ENCODE assay signal across 10 cellular contexts in the genomic region with DNA sequence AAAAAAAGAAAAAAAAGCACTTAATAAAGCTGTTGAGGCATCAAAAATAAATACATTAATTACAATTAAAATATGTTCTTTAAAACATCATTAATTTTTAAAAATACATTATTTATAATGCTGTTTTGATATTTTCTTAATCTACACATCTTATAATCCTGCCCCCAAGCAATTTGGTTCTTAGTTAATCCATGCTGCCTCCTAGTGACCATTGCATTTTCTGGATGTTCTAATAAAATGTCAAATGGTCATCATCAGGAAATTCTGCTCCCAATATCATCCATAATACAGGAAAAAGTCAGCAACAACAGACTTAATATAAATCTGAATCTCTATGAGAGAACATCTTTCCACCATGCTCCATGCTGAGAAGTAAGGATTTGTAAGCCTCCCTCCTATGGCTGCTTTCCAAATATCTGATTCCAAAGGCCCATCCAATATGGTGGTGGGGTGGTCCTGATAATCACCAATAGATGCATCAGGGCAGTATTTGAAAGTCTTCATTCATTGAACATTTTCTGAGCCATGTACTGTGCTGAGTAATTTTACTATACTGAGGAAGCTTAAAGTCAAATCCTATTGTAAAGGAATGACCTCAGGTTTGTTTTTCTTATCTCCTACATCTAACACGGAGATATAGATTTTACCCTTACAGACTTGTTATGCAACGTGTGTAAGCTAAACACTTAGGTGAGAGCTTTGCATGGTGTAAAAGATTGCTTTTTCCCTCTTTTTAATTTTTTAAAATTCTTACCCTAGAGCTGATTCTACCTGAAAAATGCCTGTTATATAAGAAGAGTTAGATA.
DNase-seq lines count a peak whose midpoint lies in the region; TF ChIP-seq lines count a peak whose summit lies in the region.
"Had no signal": no experiment of that assay in that cellular context is flagged by ENCODE, and none has a peak within 500 bp of the region (broad histone marks: within the 10 kb centered on the region; RNA-seq: fewer than 3 reads in every experiment).

No MANE protein-coding gene starts in this region.

- H3K9me2 ChIP-seq in OCI-LY1 (ENCODE audit: low read depth, low read length), result no peaks in the 10 kb centered on the region

- H3K4me3 ChIP-seq in OCI-LY1 (ENCODE audit: low read depth, low read length, poor library complexity, severe bottlenecking), result no peak overlapping the region
- H3K4me3 ChIP-seq in fibroblast of mammary gland (ENCODE audit: control insufficient read depth, low read depth, low read length), result no peak overlapping the region
- H3K4me3 ChIP-seq: BLaER1 treated with 17β-estradiol and CSF1 and Interleukin-3, amounts not matched to agents 10 nM and 100 nM had no signal

- peaks cover 5 to 22% (median 12%) of the 10 kb centered on the region in 3 donors for H3K27me3 Mint-ChIP-seq in immature natural killer cell (ENCODE audit: low read depth in 3 of 3)

- H3K36me3 ChIP-seq in OCI-LY1 (ENCODE audit: insufficient read depth, low read length), result no peaks in the 10 kb centered on the region
- H3K36me3 ChIP-seq: BLaER1 treated with 17β-estradiol and CSF1 and Interleukin-3, amounts not matched to agents 10 nM and 100 nM had no signal

- no peaks in the 10 kb centered on the region for H3K27me3 ChIP-seq in OCI-LY1 (ENCODE audit: insufficient read depth, low read length)
- H3K27me3 ChIP-seq: BLaER1 treated with 17β-estradiol and CSF1 and Interleukin-3, amounts not matched to agents 10 nM and 100 nM had no signal

- TF ChIP-seq CTCF in OCI-LY1 (IDR thresholded peaks at IDR 0.05; ENCODE audit: low read length) (peak; percentile 21; the same call in 1 of the 2 replicates), fibroblast of mammary gland (conservative IDR thresholded peaks at IDR 0.05; ENCODE audit: control insufficient read depth, insufficient read depth, low read depth, low read length) (peak; percentile 64)

- H3K4me1 ChIP-seq in OCI-LY1 (ENCODE audit: insufficient read depth, low read length, severe bottlenecking), result no peaks in the 10 kb centered on the region

- no peaks in the 10 kb centered on the region for H3K79me2 ChIP-seq in OCI-LY1 (ENCODE audit: insufficient read depth, low read length)

- H3K36me3 Mint-ChIP-seq in immature natural killer cell, result no peaks in the 10 kb centered on the region
- H3K36me3 Mint-ChIP-seq: IgD-negative memory B cell had no signal

- DNase-seq in NCI-H1417 (lab: John Stamatoyannopoulos, UW) (peak in 2 of 3 experiments; percentile 40 to 43), NCI-H1417 treated with DMSO at 0.1 percent for 48 hours (lab: John Stamatoyannopoulos, UW) (no peak), fibroblast of mammary gland (ENCODE audit: low read depth) (peak; percentile 52), renal cortical epithelial cell (ENCODE audit: low read depth) (peak; percentile 41), OCI-M2 (lab: John Stamatoyannopoulos, UW; ENCODE audit: unreplicated experiment) (no peak), immature natural killer cell (no peak)
- DNase-seq in activated T-cell treated with anti-CD3 and anti-CD28 coated beads, Interleukin-2, amount 50 U/mL, for 1 hour, result no peak

- H3K4me2 ChIP-seq in OCI-LY1 (ENCODE audit: low read length), result no peak overlapping the region
- H3K4me2 ChIP-seq: BLaER1 treated with 17β-estradiol and CSF1 and Interleukin-3, amounts not matched to agents 10 nM and 100 nM had no signal

- H3K9ac ChIP-seq in OCI-LY1 (ENCODE audit: low read length), result no peak overlapping the region
- H3K9ac ChIP-seq: BLaER1 treated with 17β-estradiol and CSF1 and Interleukin-3, amounts not matched to agents 10 nM and 100 nM had no signal

- no peaks in the 10 kb centered on the region for H3F3A ChIP-seq in OCI-LY1 (ENCODE audit: insufficient read depth, low read length)

- peaks cover 0 to 5% (median 0%) of the 10 kb centered on the region in 6 donors for H3K9me3 Mint-ChIP-seq in immature natural killer cell

- H4K20me1 ChIP-seq in OCI-LY1 (ENCODE audit: insufficient read depth, low read length), result no peaks in the 10 kb centered on the region
- H4K20me1 ChIP-seq: BLaER1 treated with 17β-estradiol and CSF1 and Interleukin-3, amounts not matched to agents 10 nM and 100 nM had no signal

- no peaks in the 10 kb centered on the region for H3K9me3 ChIP-seq in OCI-LY1 (ENCODE audit: low read length)

- H3K4me1 Mint-ChIP-seq in immature natural killer cell, result no peaks in the 10 kb centered on the region

- H3K27ac ChIP-seq in OCI-LY1 (ENCODE audit: low read depth, low read length, poor library complexity, severe bottlenecking), result no peak overlapping the region
- H3K27ac ChIP-seq: BLaER1 treated with 17β-estradiol and CSF1 and Interleukin-3, amounts not matched to agents 10 nM and 100 nM had no signal

- H3K27ac Mint-ChIP-seq in immature natural killer cell, result no peak overlapping the region
- H3K27ac Mint-ChIP-seq: IgD-negative memory B cell had no signal

- H2AFZ ChIP-seq in OCI-LY1 (ENCODE audit: low read length), result no peak overlapping the region

- no peak overlapping the region for H3K4me3 Mint-ChIP-seq in immature natural killer cell
- H3K4me3 Mint-ChIP-seq: IgD-negative memory B cell had no signal

Comparison
In these comparisons a context has a peak if more than half of its experiments do, and no peak if none do; other contexts are left out.
1. DNase-seq: peak in NCI-H1417 (2 of 3), fibroblast of mammary gland (single experiment) and renal cortical epithelial cell (single experiment); none in NCI-H1417 treated with DMSO at 0.1 percent for 48 hours (single experiment), activated T-cell treated with anti-CD3 and anti-CD28 coated beads, Interleukin-2, amount 50 U/mL, for 1 hour (single experiment), OCI-M2 (single experiment) and immature natural killer cell (0 of 3).